Comparison of ENCODE assay signal across 18 cellular contexts in genomic region chr3:191353022-191353777, GRCh38. TPM values are rescaled to one million over a fixed set of nuclear protein-coding genes. Genes with fewer than 3 reads are reported as not detected.
DNase-seq lines count a peak whose midpoint lies in the region; ATAC-seq, FAIRE-seq and TF ChIP-seq lines count a peak whose summit lies in the region.
"Had no signal": no experiment of that assay in that cellular context is flagged by ENCODE, and none has a peak within 500 bp of the region (broad histone marks: within the 10 kb centered on the region; RNA-seq: fewer than 3 reads in every experiment).

No MANE protein-coding gene starts in this region.

- peaks cover 39% of the 10 kb centered on the region for H3K79me2 ChIP-seq in GM12878 (ENCODE audit: control insufficient read depth, insufficient read depth, low read length)

- RAD21 ChIA-PET in GM12878 (lab: Charles Lee; ENCODE audit: unreplicated experiment), result interaction anchor here (0.8 to 4.5 kb wide), 9 partner anchors 13 to 110 kb away, joined by 3 to 62 read pairs (median 6); partner anchors contain the start of genes CCDC50 and UTS2B

- peaks cover 0 to 3% of the 10 kb centered on the region in 2 experiments; a peak in 2 of 4 replicates for H3K36me3 ChIP-seq in GM12878 (ENCODE audit: control insufficient read depth in 2 of 2, insufficient read depth in 2 of 2, low read length in 1 of 2)
- no peaks in the 10 kb centered on the region for H3K36me3 ChIP-seq in thoracic aorta
- no peaks in the 10 kb centered on the region for H3K36me3 ChIP-seq in testis (ENCODE audit: low read depth, missing control alignments)
- H3K36me3 ChIP-seq in CD4-positive, alpha-beta memory T cell (ENCODE audit: insufficient read depth, low read length), result no peaks in the 10 kb centered on the region

- BruUV-seq in GM12878 (replicated peaks; lab: Mats Ljungman, UMichigan), result no TSS peak

- TF ChIP-seq EP300 in GM12878 (IDR thresholded peaks at IDR 0.05; ENCODE audit: borderline replicate concordance in 1 of 2, control insufficient read depth in 1 of 2, low read depth in 2 of 2, low read length in 2 of 2), result no peak

- TF ChIP-seq CTCF in GM12878 (IDR thresholded peaks at IDR 0.05 in 2 of 3, conservative IDR thresholded peaks at IDR 0.05 in 1 of 3; ENCODE audit: control insufficient read depth in 2 of 3, extremely low read depth in 1 of 3, insufficient read depth in 1 of 3, low read depth in 3 of 3, low read length in 3 of 3), result no peak
- no peak for TF ChIP-seq CTCF in thoracic aorta (IDR thresholded peaks at IDR 0.05)
- no peak for TF ChIP-seq CTCF in testis (IDR thresholded peaks at IDR 0.05)

- peaks cover 0 to 17% (median 10%) of the 10 kb centered on the region in 4 donors for H3K4me1 Mint-ChIP-seq in CD4-positive, alpha-beta memory T cell

- no peaks in the 10 kb centered on the region for H4K20me1 ChIP-seq in GM12878 (ENCODE audit: control insufficient read depth, insufficient read depth)

- H3K36me3 Mint-ChIP-seq in CD4-positive, alpha-beta memory T cell, result peaks cover 0 to under 1% of the 10 kb centered on the region in 2 donors
- H3K36me3 Mint-ChIP-seq: activated naive CD8-positive, alpha-beta T cell had no signal

- in situ Hi-C loops in GM12878 (cut with MboI), result no loop called here

- SMC1A ChIA-PET in GM12878 (lab: Charles Lee; ENCODE audit: uncharacterized antibody, unreplicated experiment), result interaction anchor here (0.7 to 11.9 kb wide), 16 partner anchors 9 to 223 kb away, joined by 3 to 208 read pairs (median 6); no protein-coding TSS in a partner anchor

- no peaks in the 10 kb centered on the region for H3K27me3 ChIP-seq in GM12878 (replicated peaks in 1 of 2; ENCODE audit: control insufficient read depth in 2 of 2, insufficient read depth in 2 of 2, low read length in 1 of 2)
- no peaks in the 10 kb centered on the region for H3K27me3 ChIP-seq in thoracic aorta (replicated peaks; ENCODE audit: insufficient read depth)
- no peaks in the 10 kb centered on the region for H3K27me3 ChIP-seq in testis
- no peaks in the 10 kb centered on the region for H3K27me3 ChIP-seq in CD4-positive, alpha-beta memory T cell (ENCODE audit: insufficient read depth, low read length)

- DNase-seq in NCI-H510A treated with DMSO at 0.1 percent for 48 hours (lab: John Stamatoyannopoulos, UW), result peak; percentile 12
- DNase-seq in NCI-H510A (lab: John Stamatoyannopoulos, UW), result no peak
- DNase-seq in GM12878 (ENCODE audit: low read depth, low spot score), result no peak
- no peak for DNase-seq in thoracic aorta (ENCODE audit: low spot score)
- DNase-seq in retina, result no peak
- no peak for DNase-seq in testis
- no peak for DNase-seq in CD4-positive, alpha-beta memory T cell
- DNase-seq: HCEC 1CT, naive B cell, NCI-H345, right cardiac atrium had no signal

- no peak for TF ChIP-seq POLR2A in GM12878 (IDR thresholded peaks at IDR 0.05; ENCODE audit: low read depth, low read length)
- no peak for TF ChIP-seq POLR2A in testis (IDR thresholded peaks at IDR 0.05)

- no peaks in the 10 kb centered on the region for H3K27me3 Mint-ChIP-seq in CD4-positive, alpha-beta memory T cell
- H3K27me3 Mint-ChIP-seq: activated naive CD8-positive, alpha-beta T cell; naive B cell; type B pancreatic cell had no signal

- H3K4me2 ChIP-seq in GM12878 (ENCODE audit: control insufficient read depth, insufficient read depth), result peak overlapping the region; percentile 53

- TF ChIP-seq RAD21 in GM12878 (IDR thresholded peaks at IDR 0.05; ENCODE audit: insufficient read depth, low read depth, low read length), result no peak

- no peaks in the 10 kb centered on the region for H3K9me3 Mint-ChIP-seq in CD4-positive, alpha-beta memory T cell
- H3K9me3 Mint-ChIP-seq: naive B cell, type B pancreatic cell had no signal

- H3K4me3 ChIP-seq in GM12878 (no peak overlapping the region), thoracic aorta (peak overlapping the region; percentile 0), testis (no peak overlapping the region)
- H3K4me3 ChIP-seq in CD4-positive, alpha-beta memory T cell (ENCODE audit: low read length in 2 of 2), result no peak overlapping the region

- FAIRE-seq in GM12878 (lab: Jason Lieb, UNC), result no peak
- FAIRE-seq: GM12892, TTC549 had no signal

- H3K27ac Mint-ChIP-seq in CD4-positive, alpha-beta memory T cell, result no peak overlapping the region
- H3K27ac Mint-ChIP-seq: activated naive CD8-positive, alpha-beta T cell; type B pancreatic cell had no signal

- 22% methylated on average over 7 of the region's 7 CpGs for WGBS in GM12878 (ENCODE audit: insufficient coverage, insufficient replicate concordance, low lambda C conversion rate, missing lambda C conversion rate)
- WGBS in testis, 2 donors, result 61 to 64% methylated on average over 7 of the region's 7 CpGs

- POLR2A ChIA-PET in GM12878 (lab: Charles Lee), result interaction anchor here (0.9 to 2.0 kb wide), 6 partner anchors 11 to 83 kb away, joined by 3 to 22 read pairs (median 4); no protein-coding TSS in a partner anchor
- POLR2A ChIA-PET in CD4-positive, alpha-beta memory T cell (lab: Charles Lee; ENCODE audit: partially characterized antibody), result no interaction called here

- H3K27ac ChIP-seq in GM12878 (ENCODE audit: control insufficient read depth, insufficient read depth) (no peak overlapping the region; the same call in 1 of the 2 replicates), thoracic aorta (peak overlapping the region in 1 of 2 donors; percentile 36), testis (peak overlapping the region in 1 of 2 donors; percentile 39)
- no peak overlapping the region for H3K27ac ChIP-seq in CD4-positive, alpha-beta memory T cell (ENCODE audit: low read depth, low read length)
- H3K27ac ChIP-seq: HL-60 had no signal

- no peak overlapping the region for H3K4me3 Mint-ChIP-seq in CD4-positive, alpha-beta memory T cell
- H3K4me3 Mint-ChIP-seq: activated naive CD8-positive, alpha-beta T cell; naive B cell; type B pancreatic cell had no signal

- peak; percentile 42 for ATAC-seq in HG02642 (IDR thresholded peaks at IDR 0.05; ENCODE audit: poor library complexity, unreplicated experiment)
- peak; percentile 36 for ATAC-seq in GM12878
- ATAC-seq in thoracic aorta (ENCODE audit: insufficient number of reproducible peaks, low FRiP score, low read depth), result no peak
- ATAC-seq: right cardiac atrium had no signal

- peaks cover 18% of the 10 kb centered on the region for H3K4me1 ChIP-seq in GM12878 (ENCODE audit: control insufficient read depth, insufficient read depth, low read length)
- H3K4me1 ChIP-seq in thoracic aorta (ENCODE audit: control insufficient read depth in 1 of 2, low read depth in 2 of 2), result peaks cover 64 to 70% of the 10 kb centered on the region in 2 donors
- peaks cover 17% of the 10 kb centered on the region for H3K4me1 ChIP-seq in testis
- peaks cover 7% of the 10 kb centered on the region for H3K4me1 ChIP-seq in CD4-positive, alpha-beta memory T cell (ENCODE audit: insufficient read depth, low read length)

- CTCF ChIA-PET in GM12878 (lab: Yijun Ruan, JAX), result interaction anchor here (0.7 to 1.6 kb wide), 9 partner anchors 9 to 214 kb away, joined by 3 to 7 read pairs (median 3); no protein-coding TSS in a partner anchor
- CTCF ChIA-PET in CD4-positive, alpha-beta memory T cell (lab: Charles Lee; ENCODE audit: partially characterized antibody), result interaction anchor here (0.6 kb wide), 1 partner anchor 16 kb away, joined by 3 read pairs; no protein-coding TSS in a partner anchor

- no peak overlapping the region for H3K9ac ChIP-seq in GM12878 (ENCODE audit: control insufficient read depth, insufficient read depth, low read length)

- H2AFZ ChIP-seq in GM12878 (ENCODE audit: control insufficient read depth, low read depth, low read length), result 0 out of 2 replicates have a peak overlapping the region, but pooled peaks have one; percentile 8

- H3K9me3 ChIP-seq in GM12878 (replicated peaks; ENCODE audit: control insufficient read depth, insufficient read depth, low read length), result no peaks in the 10 kb centered on the region
- no peaks in the 10 kb centered on the region for H3K9me3 ChIP-seq in thoracic aorta
- H3K9me3 ChIP-seq in testis, result no peaks in the 10 kb centered on the region
- H3K9me3 ChIP-seq in CD4-positive, alpha-beta memory T cell (ENCODE audit: control insufficient read depth in 1 of 2, low read length in 2 of 2), result no peaks in the 10 kb centered on the region

- intact Hi-C loops in GM12878 (cut with micrococcal nuclease; ENCODE audit: unreplicated experiment), result no loop called here
- intact Hi-C loops in testis (cut with DNase I; ENCODE audit: low total_unique reads), result no loop called here
- intact Hi-C loops in CD4-positive, alpha-beta memory T cell (cut with micrococcal nuclease), result no loop called here

RNA-seq across cellular contexts. Expression of gene UTS2B, which starts 22.9 kb away (rescaled TPM):
- 0.86 and 2.3 TPM in 2 replicates for total RNA-seq in GM12878 (2013; cell fraction: nucleolus; rRNA removed)
- total RNA-seq in GM12878 (2014; rRNA removed), result 0.28 and 1.3 TPM in 2 replicates
- 0.36 and 0.64 TPM in 2 replicates for total RNA-seq in GM12878 (2014; rRNA removed; fragmentation: Illumina TruSeq; extraction: Trizol)
- 0.28 and 0.29 TPM in 2 replicates for total RNA-seq in GM12878 (2021)
- not detected for polyA plus RNA-seq in GM12878 (2011; ENCODE audit: low read depth)
- polyA plus RNA-seq in GM12878 (2011; rRNA removed), result 0.43 and 0.66 TPM in 2 replicates
- polyA plus RNA-seq in GM12878 (2011; cell fraction: cytosol; rRNA removed), result 0.23 and 0.49 TPM in 2 replicates
- 0.22 and 0.35 TPM in 2 replicates for polyA plus RNA-seq in GM12878 (2011; cell fraction: nucleus; rRNA removed)
- 0.32 TPM in 1 of 2 replicates, not detected in the other for polyA plus RNA-seq in GM12878 (2012)
- polyA plus RNA-seq in GM12878 (2014; fragmentation: Illumina TruSeq; extraction: Trizol), result 0.33 and 0.53 TPM in 2 replicates
- polyA plus RNA-seq in GM12878 (2014; fragmentation: Nextera tagmentation; extraction: Ambion mirVana), result under 1 TPM; 0.15 to 0.45 TPM
- 0.70 and 0.72 TPM in 2 replicates for polyA plus RNA-seq in GM12878 (2014; rRNA removed)
- polyA plus RNA-seq in GM12878 (2016; fragmentation: Nextera tagmentation; extraction: Ambion mirVana), result under 1 TPM; 0.45 to 0.48 TPM
- 1.5 and 1.8 TPM in 2 replicates for polyA minus RNA-seq in GM12878 (2011; rRNA and poly(A)+ RNA removed)
- polyA minus RNA-seq in GM12878 (2011; cell fraction: cytosol; rRNA and poly(A)+ RNA removed), result not detected in 2 replicates
- polyA minus RNA-seq in GM12878 (2011; cell fraction: nucleus; rRNA and poly(A)+ RNA removed), result 2.4 and 3.5 TPM in 2 replicates
- total RNA-seq in thoracic aorta, result under 1 TPM in 1 of 2 donors, not detected in 1; 0.81 TPM
- 10 to 100 TPM in 1 of 2 donors, 1 to 10 TPM in 1; 5.9 to 13.1 TPM for total RNA-seq in testis
- 12.3 TPM for polyA plus RNA-seq in testis (ENCODE audit: insufficient read depth, low read depth, low replicate concordance)
- not detected for total RNA-seq in CD4-positive, alpha-beta memory T cell
- not detected for polyA plus RNA-seq in CD4-positive, alpha-beta memory T cell
- total RNA-seq: A172 had no signal

RNA-seq across cellular contexts. Expression of gene CCDC50, which starts 24.0 kb away (rescaled TPM):
- total RNA-seq in GM12878 (2013; cell fraction: nucleolus; rRNA removed), result 191 and 209 TPM in 2 replicates
- total RNA-seq in GM12878 (2014; rRNA removed) (112 and 126 TPM in 2 replicates), GM12878 (2014; rRNA removed; fragmentation: Illumina TruSeq; extraction: Trizol) (117 and 123 TPM in 2 replicates), GM12878 (2021) (144 and 150 TPM in 2 replicates), thoracic aorta (100 to 1,000 TPM in 1 of 2 donors, 10 to 100 TPM in 1; 99.5 to 169 TPM), testis (10 to 100 TPM; 65.0 to 69.9 TPM)
- polyA plus RNA-seq in GM12878 (2011; ENCODE audit: low read depth), result 21.4 TPM
- polyA plus RNA-seq in GM12878 (2011; rRNA removed) (132 and 180 TPM in 2 replicates), GM12878 (2014; fragmentation: Illumina TruSeq; extraction: Trizol) (137 and 148 TPM in 2 replicates), GM12878 (2014; fragmentation: Nextera tagmentation; extraction: Ambion mirVana) (10 to 100 TPM; 46.7 to 61.5 TPM), GM12878 (2014; rRNA removed) (107 and 122 TPM in 2 replicates), GM12878 (2016; fragmentation: Nextera tagmentation; extraction: Ambion mirVana) (100 to 1,000 TPM; 127 to 130 TPM), testis (ENCODE audit: insufficient read depth, low read depth, low replicate concordance) (68.2 TPM)
- polyA plus RNA-seq in GM12878 (2011; cell fraction: cytosol; rRNA removed), result 60.1 and 71.2 TPM in 2 replicates
- polyA plus RNA-seq in GM12878 (2011; cell fraction: nucleus; rRNA removed), result 102 and 104 TPM in 2 replicates
- polyA plus RNA-seq in GM12878 (2012), result 32.8 and 42.2 TPM in 2 replicates
- 77.5 and 87.0 TPM in 2 replicates for polyA minus RNA-seq in GM12878 (2011; rRNA and poly(A)+ RNA removed)
- 47.4 and 57.9 TPM in 2 replicates for polyA minus RNA-seq in GM12878 (2011; cell fraction: cytosol; rRNA and poly(A)+ RNA removed)
- 127 and 198 TPM in 2 replicates for polyA minus RNA-seq in GM12878 (2011; cell fraction: nucleus; rRNA and poly(A)+ RNA removed)
- total RNA-seq in CD4-positive, alpha-beta memory T cell, result 1 to 10 TPM; 6.3 to 8.1 TPM
- polyA plus RNA-seq in CD4-positive, alpha-beta memory T cell, result 10 to 100 TPM in 1 of 2 donors, 1 to 10 TPM in 1; 3.8 to 10.1 TPM

Comparison
In these comparisons a context has a peak if more than half of its experiments do, and no peak if none do; other contexts are left out.
1. RNA of gene CCDC50, which starts 24.0 kb away (total RNA-seq): 99.5 to 169 TPM in thoracic aorta, 112 to 209 TPM in GM12878 and 65.0 to 69.9 TPM in testis; 6.3 to 8.1 TPM in CD4-positive, alpha-beta memory T cell; every median in the first group is over 4 times any median in the second.